Comparison of ENCODE assay signal across 8 cellular contexts in genomic region chr1:169890761-169891538, GRCh38.
DNase-seq lines count a peak whose midpoint lies in the region; ATAC-seq lines count a peak whose summit lies in the region.

No MANE protein-coding gene starts in this region.

- no peaks in the 10 kb centered on the region for H3K9me3 ChIP-seq in effector memory CD4-positive, alpha-beta T cell (ENCODE audit: control insufficient read depth, low read length)

- peak overlapping the region; percentile 74 for H3K27ac ChIP-seq in effector memory CD4-positive, alpha-beta T cell (ENCODE audit: insufficient read depth, low read length, poor library complexity, severe bottlenecking)

- no peak overlapping the region for H3K4me3 ChIP-seq in effector memory CD4-positive, alpha-beta T cell (ENCODE audit: insufficient read depth, low read depth, low read length, poor library complexity, severe bottlenecking)

- H3K27me3 ChIP-seq in effector memory CD4-positive, alpha-beta T cell (replicated peaks; ENCODE audit: control insufficient read depth, insufficient read depth, low read length, poor library complexity, severe bottlenecking): no peaks in the 10 kb centered on the region

- ATAC-seq in HG02759 (IDR thresholded peaks at IDR 0.05; ENCODE audit: unreplicated experiment): no peak

- peak; percentile 9 to 16 for DNase-seq in stimulated activated CD4-positive, alpha-beta T cell treated with anti-CD3 and anti-CD28 coated beads, Interleukin-12 subunit alpha, Interleukin-12 subunit beta, amount 100 ng/mL, for 24 hours (ENCODE audit: low read depth in 2 of 2)
- no peak for DNase-seq in stimulated activated CD4-positive, alpha-beta T cell treated with anti-CD3 and anti-CD28 coated beads, Interleukin-12 subunit alpha, Interleukin-12 subunit beta, amount 100 ng/mL, for 4 hours
- DNase-seq in SIG-M5 (lab: John Stamatoyannopoulos, UW) (peak; percentile 9), T1000 (lab: John Stamatoyannopoulos, UW) (no peak), epidermal melanocyte (ENCODE audit: insufficient read length, low spot score) (no peak)
- peak in 1 of 3 donors; percentile 36 for DNase-seq in effector memory CD4-positive, alpha-beta T cell
- DNase-seq in stimulated activated CD4-positive, alpha-beta T cell treated with anti-CD3 and anti-CD28 coated beads, Interleukin-2, amount 100 ng/mL, for 48 hours: peak; percentile 11 to 13

- peaks cover 21% of the 10 kb centered on the region for H3K4me1 ChIP-seq in effector memory CD4-positive, alpha-beta T cell (ENCODE audit: control insufficient read depth, insufficient read depth, low read length, poor library complexity, severe bottlenecking)

- peaks cover 23% of the 10 kb centered on the region for H3K36me3 ChIP-seq in effector memory CD4-positive, alpha-beta T cell (ENCODE audit: control insufficient read depth, insufficient read depth, low read length)

Comparison
In these comparisons a context has a peak if more than half of its experiments do, and no peak if none do; other contexts are left out.
1. DNase-seq: peak in stimulated activated CD4-positive, alpha-beta T cell treated with anti-CD3 and anti-CD28 coated beads, Interleukin-12 subunit alpha, Interleukin-12 subunit beta, amount 100 ng/mL, for 24 hours (2 of 2), SIG-M5 (single experiment) and stimulated activated CD4-positive, alpha-beta T cell treated with anti-CD3 and anti-CD28 coated beads, Interleukin-2, amount 100 ng/mL, for 48 hours (2 of 2); none in stimulated activated CD4-positive, alpha-beta T cell treated with anti-CD3 and anti-CD28 coated beads, Interleukin-12 subunit alpha, Interleukin-12 subunit beta, amount 100 ng/mL, for 4 hours (single experiment), T1000 (single experiment) and epidermal melanocyte (single experiment).